ENCODE assay signal across 1 cellular context in the genomic region with DNA sequence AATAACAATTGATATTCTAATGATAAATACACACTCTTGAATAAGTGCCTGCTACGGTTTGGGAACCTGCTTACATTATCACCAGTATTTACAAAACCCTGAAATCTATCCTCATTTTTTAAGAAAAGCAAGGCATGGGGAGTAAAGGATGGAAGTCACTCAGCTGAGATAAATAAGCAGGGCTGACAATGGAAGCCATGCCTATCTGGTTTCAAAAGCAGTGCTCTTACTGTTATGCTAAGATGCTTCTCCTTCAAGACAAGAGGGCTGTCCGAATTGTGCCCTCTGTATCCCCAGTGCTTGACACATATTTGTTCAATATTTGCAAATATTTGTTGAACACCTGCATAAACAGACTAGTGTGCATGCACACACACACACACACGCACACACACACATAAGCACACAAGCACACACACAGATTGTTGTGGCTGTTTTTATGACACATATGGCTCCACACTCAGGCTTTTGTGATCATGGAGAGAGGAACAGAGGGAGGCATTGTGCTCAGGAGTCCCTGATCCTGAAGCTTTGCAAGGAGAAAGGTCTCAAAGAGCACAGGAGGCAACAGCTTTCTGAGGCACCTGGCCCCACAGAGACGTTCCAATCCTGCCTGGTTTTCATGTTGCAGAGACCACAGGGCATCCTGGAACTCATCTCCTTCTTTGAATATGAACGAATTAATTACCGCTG.
TF ChIP-seq lines count a peak whose summit lies in the region.

No MANE protein-coding gene starts in this region.

TF ChIP-seq in GM23338, 12 proteins besides CTCF, POLR2A, EP300 and RAD21 (continued from another document):
- TF ChIP-seq, protein P1, sequence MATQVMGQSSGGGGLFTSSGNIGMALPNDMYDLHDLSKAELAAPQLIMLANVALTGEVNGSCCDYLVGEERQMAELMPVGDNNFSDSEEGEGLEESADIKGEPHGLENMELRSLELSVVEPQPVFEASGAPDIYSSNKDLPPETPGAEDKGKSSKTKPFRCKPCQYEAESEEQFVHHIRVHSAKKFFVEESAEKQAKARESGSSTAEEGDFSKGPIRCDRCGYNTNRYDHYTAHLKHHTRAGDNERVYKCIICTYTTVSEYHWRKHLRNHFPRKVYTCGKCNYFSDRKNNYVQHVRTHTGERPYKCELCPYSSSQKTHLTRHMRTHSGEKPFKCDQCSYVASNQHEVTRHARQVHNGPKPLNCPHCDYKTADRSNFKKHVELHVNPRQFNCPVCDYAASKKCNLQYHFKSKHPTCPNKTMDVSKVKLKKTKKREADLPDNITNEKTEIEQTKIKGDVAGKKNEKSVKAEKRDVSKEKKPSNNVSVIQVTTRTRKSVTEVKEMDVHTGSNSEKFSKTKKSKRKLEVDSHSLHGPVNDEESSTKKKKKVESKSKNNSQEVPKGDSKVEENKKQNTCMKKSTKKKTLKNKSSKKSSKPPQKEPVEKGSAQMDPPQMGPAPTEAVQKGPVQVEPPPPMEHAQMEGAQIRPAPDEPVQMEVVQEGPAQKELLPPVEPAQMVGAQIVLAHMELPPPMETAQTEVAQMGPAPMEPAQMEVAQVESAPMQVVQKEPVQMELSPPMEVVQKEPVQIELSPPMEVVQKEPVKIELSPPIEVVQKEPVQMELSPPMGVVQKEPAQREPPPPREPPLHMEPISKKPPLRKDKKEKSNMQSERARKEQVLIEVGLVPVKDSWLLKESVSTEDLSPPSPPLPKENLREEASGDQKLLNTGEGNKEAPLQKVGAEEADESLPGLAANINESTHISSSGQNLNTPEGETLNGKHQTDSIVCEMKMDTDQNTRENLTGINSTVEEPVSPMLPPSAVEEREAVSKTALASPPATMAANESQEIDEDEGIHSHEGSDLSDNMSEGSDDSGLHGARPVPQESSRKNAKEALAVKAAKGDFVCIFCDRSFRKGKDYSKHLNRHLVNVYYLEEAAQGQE (IDR thresholded peaks at IDR 0.05; ENCODE audit: unreplicated experiment) = no peak
- TF ChIP-seq EZH2 (IDR thresholded peaks at IDR 0.05; ENCODE audit: low read depth, unreplicated experiment) (no peak), STAT1 (IDR thresholded peaks at IDR 0.05; ENCODE audit: unreplicated experiment) (no peak), ZNF114 (CRISPR knock-in tag; IDR thresholded peaks at IDR 0.05) (no peak), CREB1 (CRISPR knock-in tag; IDR thresholded peaks at IDR 0.05; ENCODE audit: low read depth) (no peak)
- TF ChIP-seq, protein P2, sequence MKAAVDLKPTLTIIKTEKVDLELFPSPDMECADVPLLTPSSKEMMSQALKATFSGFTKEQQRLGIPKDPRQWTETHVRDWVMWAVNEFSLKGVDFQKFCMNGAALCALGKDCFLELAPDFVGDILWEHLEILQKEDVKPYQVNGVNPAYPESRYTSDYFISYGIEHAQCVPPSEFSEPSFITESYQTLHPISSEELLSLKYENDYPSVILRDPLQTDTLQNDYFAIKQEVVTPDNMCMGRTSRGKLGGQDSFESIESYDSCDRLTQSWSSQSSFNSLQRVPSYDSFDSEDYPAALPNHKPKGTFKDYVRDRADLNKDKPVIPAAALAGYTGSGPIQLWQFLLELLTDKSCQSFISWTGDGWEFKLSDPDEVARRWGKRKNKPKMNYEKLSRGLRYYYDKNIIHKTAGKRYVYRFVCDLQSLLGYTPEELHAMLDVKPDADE (IDR thresholded peaks at IDR 0.05) = no peak
